ENCODE assay signal across 8 cellular contexts in genomic region chr3:125165189-125165947, GRCh38. TPM values are rescaled to one million over a fixed set of nuclear protein-coding genes. Genes with fewer than 3 reads are reported as not detected.
A peak's percentile ranks its signal among the peaks of the same experiment; 100 is the strongest.
DNase-seq lines count a peak whose midpoint lies in the region; ATAC-seq and TF ChIP-seq lines count a peak whose summit lies in the region.

No MANE protein-coding gene starts in this region.

- no peak overlapping the region for H3K4me2 ChIP-seq in Loucy (ENCODE audit: low read depth, low read length, poor library complexity, severe bottlenecking)

- H3K4me3 ChIP-seq in BE2C (ENCODE audit: low read depth, low read length) (no peak overlapping the region), Loucy (ENCODE audit: low read length, poor library complexity, severe bottlenecking) (no peak overlapping the region)

- no peaks in the 10 kb centered on the region; the same call in 1 of the 2 replicates for H3K4me1 ChIP-seq in BE2C
- H3K4me1 ChIP-seq in Loucy (ENCODE audit: insufficient read depth, low read length, poor library complexity, severe bottlenecking), result peaks cover 4% of the 10 kb centered on the region

- no peaks in the 10 kb centered on the region for H3K79me2 ChIP-seq in Loucy (ENCODE audit: insufficient read depth, low read length)

- DNase-seq in BE2C (peak; percentile 39), dermis blood vessel endothelial cell (peak; percentile 69), mesenteric fat pad (ENCODE audit: low spot score) (peak; percentile 82), RKO (ENCODE audit: low spot score) (no peak), NCI-H748 (lab: John Stamatoyannopoulos, UW; ENCODE audit: unreplicated experiment) (no peak)

- H3K27me3 ChIP-seq in BE2C (no peaks in the 10 kb centered on the region), Loucy (ENCODE audit: insufficient read depth, low read length, poor library complexity, severe bottlenecking) (no peaks in the 10 kb centered on the region)

- ATAC-seq in GM18870 (IDR thresholded peaks at IDR 0.05; ENCODE audit: unreplicated experiment) (no peak), GM18502 (IDR thresholded peaks at IDR 0.05; ENCODE audit: poor library complexity, unreplicated experiment) (no peak)

- no peaks in the 10 kb centered on the region for H3F3A ChIP-seq in Loucy (ENCODE audit: low read depth)

- H3K9ac ChIP-seq in Loucy (ENCODE audit: low read depth, low read length, poor library complexity, severe bottlenecking), result no peak overlapping the region

- TF ChIP-seq CTCF in BE2C (IDR thresholded peaks at IDR 0.05; ENCODE audit: low read depth, low read length) (peak; percentile 46), Loucy (conservative IDR thresholded peaks at IDR 0.05; ENCODE audit: low read length) (peak; percentile 55)

- no peaks in the 10 kb centered on the region for H4K20me1 ChIP-seq in Loucy (ENCODE audit: insufficient read depth, low read length, poor library complexity, severe bottlenecking)

- no peaks in the 10 kb centered on the region for H3K9me2 ChIP-seq in Loucy (replicated peaks; ENCODE audit: low read depth, low read length)

- no peaks in the 10 kb centered on the region for H3K36me3 ChIP-seq in BE2C
- H3K36me3 ChIP-seq in Loucy (ENCODE audit: insufficient read depth, low read length), result no peaks in the 10 kb centered on the region

- no peak overlapping the region for H2AFZ ChIP-seq in Loucy (ENCODE audit: low read length)

- H3K9me3 ChIP-seq in BE2C, result no peaks in the 10 kb centered on the region
- H3K9me3 ChIP-seq in Loucy (ENCODE audit: insufficient read depth, low read depth, low read length), result no peaks in the 10 kb centered on the region

RNA-seq across cellular contexts. Expression of gene SLC12A8, which starts 47.2 kb away (rescaled TPM):
- 4.8 TPM for polyA plus RNA-seq in BE2C (2012; ENCODE audit: insufficient read depth, insufficient read length, low read depth)
- 0.34 and 0.70 TPM in 2 replicates for total RNA-seq in dermis blood vessel endothelial cell
- 2.3 TPM for total RNA-seq in mesenteric fat pad

Comparison
In these comparisons a context has a peak if more than half of its experiments do, and no peak if none do; other contexts are left out.
1. DNase-seq: peak in BE2C (single experiment), dermis blood vessel endothelial cell (single experiment) and mesenteric fat pad (single experiment); none in RKO (single experiment) and NCI-H748 (single experiment).